Comparison of ENCODE assay signal across 9 cellular contexts in genomic region chr16:89476811-89477261, GRCh38. TPM values are rescaled to one million over a fixed set of nuclear protein-coding genes. Genes with fewer than 3 reads are reported as not detected.
DNase-seq lines count a peak whose midpoint lies in the region; ATAC-seq lines count a peak whose summit lies in the region.
"Had no signal": no experiment of that assay in that cellular context is flagged by ENCODE, and none has a peak within 500 bp of the region (broad histone marks: within the 10 kb centered on the region; RNA-seq: fewer than 3 reads in every experiment).

No MANE protein-coding gene starts in this region.

- peaks cover 89% of the 10 kb centered on the region for H3K4me1 Mint-ChIP-seq in activated T-cell treated with anti-CD3 and anti-CD28 coated beads, Interleukin-2, amount 50 U/mL, for 4 hours (ENCODE audit: low read depth)

- H3K9me3 ChIP-seq in aorta (ENCODE audit: control insufficient read depth, low read length), result no peaks in the 10 kb centered on the region

- no peaks in the 10 kb centered on the region for H3K27me3 ChIP-seq in aorta (ENCODE audit: control insufficient read depth in 1 of 2, insufficient read depth in 2 of 2, low read length in 1 of 2)

- no peak overlapping the region for H3K4me3 ChIP-seq in aorta (ENCODE audit: low read length in 2 of 2)

- peak; percentile 43 to 46 for ATAC-seq in activated T-cell treated with anti-CD3 and anti-CD28 coated beads, Interleukin-2, amount 50 U/mL, for 4 hours
- ATAC-seq in HG03378 (IDR thresholded peaks at IDR 0.05; ENCODE audit: unreplicated experiment) (peak; percentile 62), HG02798 (IDR thresholded peaks at IDR 0.05; ENCODE audit: poor library complexity, unreplicated experiment) (no peak), aorta (ENCODE audit: low FRiP score) (no peak)
- ATAC-seq in activated naive CD4-positive, alpha-beta T cell treated with anti-CD3 and anti-CD28 coated beads, Interleukin-2, amount 50 U/mL, for 72 hours, result peak; percentile 40 to 55
- peak; percentile 34 for ATAC-seq in stimulated activated naive CD8-positive, alpha-beta T cell treated with anti-CD3 and anti-CD28 coated beads, Interleukin-15, Interleukin-2, amounts not matched to agents 100 U/mL and 50 U/mL, for 24 hours

- no peak overlapping the region for H3K27ac ChIP-seq in aorta (ENCODE audit: low read depth in 1 of 2, low read length in 2 of 2)
- H3K27ac ChIP-seq: C4-2B had no signal

- H3K27ac Mint-ChIP-seq in activated naive CD4-positive, alpha-beta T cell treated with anti-CD3 and anti-CD28 coated beads, Interleukin-2, amount 50 U/mL, for 72 hours, result peak overlapping the region; percentile 72 to 79

- H3K27me3 Mint-ChIP-seq in activated T-cell treated with anti-CD3 and anti-CD28 coated beads, Interleukin-2, amount 50 U/mL, for 4 hours (ENCODE audit: low read depth), result no peaks in the 10 kb centered on the region

- intact Hi-C loops in aorta (cut with DNase I), result no loop called here

- no peak for DNase-seq in activated T-cell treated with anti-CD3 and anti-CD28 coated beads, Interleukin-2, amount 50 U/mL, for 4 hours
- DNase-seq in activated T-cell treated with anti-CD3 and anti-CD28 coated beads for 4 hours (no peak), hepatic stellate cell (ENCODE audit: low spot score) (no peak), aorta (no peak)
- DNase-seq in activated naive CD4-positive, alpha-beta T cell treated with anti-CD3 and anti-CD28 coated beads, Interleukin-2, amount 50 U/mL, for 72 hours (ENCODE audit: low spot score in 2 of 2), result no peak
- DNase-seq in stimulated activated naive CD8-positive, alpha-beta T cell treated with anti-CD3 and anti-CD28 coated beads, Interleukin-15, Interleukin-2, amounts not matched to agents 100 U/mL and 50 U/mL, for 24 hours, result no peak

- peaks cover 0 to 2% of the 10 kb centered on the region in 2 donors for H3K4me1 ChIP-seq in aorta (ENCODE audit: control insufficient read depth in 1 of 2, insufficient read depth in 2 of 2, low read length in 2 of 2)

- WGBS in aorta, 2 donors, result 87 to 92% methylated on average over 10 of the region's 10 CpGs

- peaks cover 10% of the 10 kb centered on the region for H3K36me3 Mint-ChIP-seq in activated T-cell treated with anti-CD3 and anti-CD28 coated beads, Interleukin-2, amount 50 U/mL, for 4 hours (ENCODE audit: insufficient read depth)
- H3K36me3 Mint-ChIP-seq in activated naive CD4-positive, alpha-beta T cell treated with anti-CD3 and anti-CD28 coated beads, Interleukin-2, amount 50 U/mL, for 72 hours, result peaks cover 0 to 15% of the 10 kb centered on the region in 2 donors

- peak overlapping the region; percentile 44 for H3K4me3 Mint-ChIP-seq in activated T-cell treated with anti-CD3 and anti-CD28 coated beads, Interleukin-2, amount 50 U/mL, for 4 hours

- no peaks in the 10 kb centered on the region for H3K9me3 Mint-ChIP-seq in activated T-cell treated with anti-CD3 and anti-CD28 coated beads, Interleukin-2, amount 50 U/mL, for 4 hours
- no peaks in the 10 kb centered on the region for H3K9me3 Mint-ChIP-seq in activated naive CD4-positive, alpha-beta T cell treated with anti-CD3 and anti-CD28 coated beads, Interleukin-2, amount 50 U/mL, for 72 hours

- H3K36me3 ChIP-seq in aorta (ENCODE audit: control insufficient read depth in 1 of 2, insufficient read depth in 2 of 2, low read length in 1 of 2), result no peaks in the 10 kb centered on the region

RNA-seq across cellular contexts. Expression of gene ANKRD11, which starts 13.5 kb away (rescaled TPM):
- total RNA-seq in activated T-cell treated with anti-CD3 and anti-CD28 coated beads, Interleukin-2, amount 50 U/mL, for 4 hours, result 100 to 1,000 TPM; 153 to 181 (median 162) TPM
- 100 to 1,000 TPM; 130 to 165 TPM for total RNA-seq in activated naive CD4-positive, alpha-beta T cell treated with anti-CD3 and anti-CD28 coated beads, Interleukin-2, amount 50 U/mL, for 72 hours
- total RNA-seq in aorta, result 100 to 1,000 TPM; 124 to 139 TPM
- polyA plus RNA-seq in aorta, result 10 to 100 TPM; 34.6 to 56.0 TPM

RNA-seq across cellular contexts. Expression of gene SPG7, which starts 31.4 kb away (rescaled TPM):
- 10 to 100 TPM; 76.1 to 88.4 (median 78.5) TPM for total RNA-seq in activated T-cell treated with anti-CD3 and anti-CD28 coated beads, Interleukin-2, amount 50 U/mL, for 4 hours
- 100 to 1,000 TPM in 1 of 2 donors, 10 to 100 TPM in 1; 97.7 to 114 TPM for total RNA-seq in activated naive CD4-positive, alpha-beta T cell treated with anti-CD3 and anti-CD28 coated beads, Interleukin-2, amount 50 U/mL, for 72 hours
- 100 to 1,000 TPM in 1 of 2 donors, 10 to 100 TPM in 1; 90.6 to 110 TPM for total RNA-seq in aorta
- 100 to 1,000 TPM in 1 of 2 donors, 10 to 100 TPM in 1; 28.4 to 171 TPM for polyA plus RNA-seq in aorta

Comparison
In these comparisons a context has a peak if more than half of its experiments do, and no peak if none do; other contexts are left out.
1. ATAC-seq: peak in activated T-cell treated with anti-CD3 and anti-CD28 coated beads, Interleukin-2, amount 50 U/mL, for 4 hours (2 of 2), HG03378 (single experiment), activated naive CD4-positive, alpha-beta T cell treated with anti-CD3 and anti-CD28 coated beads, Interleukin-2, amount 50 U/mL, for 72 hours (2 of 2) and stimulated activated naive CD8-positive, alpha-beta T cell treated with anti-CD3 and anti-CD28 coated beads, Interleukin-15, Interleukin-2, amounts not matched to agents 100 U/mL and 50 U/mL, for 24 hours (single experiment); none in HG02798 (single experiment) and aorta (single experiment).